8 cellular contexts compared by ENCODE assay signal in the genomic region with DNA sequence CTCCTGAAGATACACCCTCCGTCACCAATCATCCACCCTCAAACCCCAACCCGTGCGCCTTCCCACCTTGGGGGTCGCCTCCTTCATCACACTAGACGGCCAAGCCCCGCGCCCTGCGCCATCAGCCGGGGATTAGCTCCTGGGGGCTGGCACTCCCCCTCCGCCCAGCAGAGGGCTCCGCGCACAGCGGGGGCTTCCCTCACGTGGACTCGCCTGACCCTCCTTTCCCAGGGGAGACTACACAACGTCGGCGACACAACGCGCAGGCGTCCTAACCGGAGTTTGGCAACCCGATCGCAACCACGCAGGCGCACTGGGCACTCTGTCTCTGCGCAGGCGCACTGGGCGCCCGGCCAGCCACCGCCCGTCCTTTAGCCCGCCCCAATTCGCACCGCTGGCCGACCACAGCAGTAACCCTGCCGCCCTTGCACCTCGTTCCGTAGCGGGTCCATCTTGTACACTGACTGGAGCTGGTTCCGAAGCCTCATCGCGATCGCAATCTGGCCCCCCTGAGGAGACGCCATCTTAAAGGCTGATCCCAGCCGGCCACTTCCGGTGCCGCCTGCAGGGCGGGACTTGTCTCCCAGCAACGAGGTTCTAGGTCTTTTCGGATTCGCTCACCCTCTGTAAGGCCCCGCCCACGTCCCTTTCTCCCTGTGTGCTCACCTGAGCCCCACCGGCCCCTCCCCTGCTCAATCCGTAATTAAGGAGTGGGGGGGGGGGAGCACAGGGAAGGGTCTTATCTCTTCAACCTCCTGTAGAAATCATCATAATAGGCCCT. TPM values are rescaled to one million over a fixed set of nuclear protein-coding genes. Genes with fewer than 3 reads are reported as not detected.
DNase-seq lines count a peak whose midpoint lies in the region; ATAC-seq and TF ChIP-seq lines count a peak whose summit lies in the region.

Gene PCGF1, minus strand, starts transcription at position 551 of the 781 bp plus-strand sequence. Its CDS starts 27 bp downstream, at position 524.

- H3K27me3 Mint-ChIP-seq in activated naive CD4-positive, alpha-beta T cell treated with anti-CD3 and anti-CD28 coated beads, Interleukin-2, amount 50 U/mL, for 24 hours, result peaks cover 36% of the 10 kb centered on the region

- peaks cover 44% of the 10 kb centered on the region for H3K4me1 Mint-ChIP-seq in activated naive CD4-positive, alpha-beta T cell treated with anti-CD3 and anti-CD28 coated beads, Interleukin-2, amount 50 U/mL, for 24 hours

- peak within 1 kb of the TSS; percentile 97 for H3K27ac Mint-ChIP-seq in activated naive CD4-positive, alpha-beta T cell treated with anti-CD3 and anti-CD28 coated beads, Interleukin-2, amount 50 U/mL, for 24 hours

- DNase-seq in GM10266 (ENCODE audit: extremely low spot score) (peak; percentile 98), NCI-H1092 (lab: John Stamatoyannopoulos, UW) (peak; percentile 97), glomerular endothelial cell (ENCODE audit: extremely low read depth, low read depth, low spot score) (peak; percentile 83), omental fat pad (ENCODE audit: low spot score) (peak; percentile 99), thoracic aorta (ENCODE audit: low spot score) (peak; percentile 97)

- TF ChIP-seq CTCF in GM10266 (IDR thresholded peaks at IDR 0.05; ENCODE audit: control insufficient read depth, insufficient read depth, low read depth, missing control alignments) (peak; percentile 61), omental fat pad (IDR thresholded peaks at IDR 0.05) (no peak), thoracic aorta (IDR thresholded peaks at IDR 0.05) (peak; percentile 36)

- H3K36me3 Mint-ChIP-seq in activated naive CD4-positive, alpha-beta T cell treated with anti-CD3 and anti-CD28 coated beads, Interleukin-2, amount 50 U/mL, for 24 hours, result peaks cover 18% of the 10 kb centered on the region

- H3K27me3 ChIP-seq in thoracic aorta (replicated peaks; ENCODE audit: insufficient read depth), result peaks cover 9% of the 10 kb centered on the region

- H3K4me1 ChIP-seq in thoracic aorta (ENCODE audit: control insufficient read depth in 1 of 2, low read depth in 2 of 2), result peaks cover 11 to 35% of the 10 kb centered on the region in 2 donors

- H3K36me3 ChIP-seq in thoracic aorta, result peaks cover 16% of the 10 kb centered on the region

- peak within 1 kb of the TSS; percentile 94 for H3K4me3 Mint-ChIP-seq in activated naive CD4-positive, alpha-beta T cell treated with anti-CD3 and anti-CD28 coated beads, Interleukin-2, amount 50 U/mL, for 24 hours

- H3K27ac ChIP-seq in thoracic aorta, result peak within 1 kb of the TSS; percentile 99

- no peaks in the 10 kb centered on the region for H3K9me3 ChIP-seq in thoracic aorta

- no peaks in the 10 kb centered on the region for H3K9me3 Mint-ChIP-seq in activated naive CD4-positive, alpha-beta T cell treated with anti-CD3 and anti-CD28 coated beads, Interleukin-2, amount 50 U/mL, for 24 hours

- ATAC-seq in HG02588 (IDR thresholded peaks at IDR 0.05; ENCODE audit: unreplicated experiment) (peak; percentile 88), SK-N-SH treated with all-trans-retinoic acid at 6 μM for 48 hours (peak; percentile 93), omental fat pad (ENCODE audit: low FRiP score) (peak; percentile 92), thoracic aorta (ENCODE audit: insufficient number of reproducible peaks, low FRiP score, low read depth) (peak; percentile 99)

- H3K4me3 ChIP-seq in thoracic aorta, result peak within 1 kb of the TSS; percentile 98

TF ChIP-seq in SK-N-SH treated with all-trans-retinoic acid at 6 μM for 48 hours, 23 proteins besides CTCF, POLR2A, EP300 and RAD21:
- TF ChIP-seq TSHZ2 (CRISPR knock-in tag; IDR thresholded peaks at IDR 0.05), result no peak
- TF ChIP-seq TOX (CRISPR knock-in tag; IDR thresholded peaks at IDR 0.05; ENCODE audit: borderline replicate concordance), result no peak
- no peak for TF ChIP-seq ZFP3 (CRISPR knock-in tag; IDR thresholded peaks at IDR 0.05)
- TF ChIP-seq RARB (CRISPR knock-in tag; IDR thresholded peaks at IDR 0.05), result no peak
- no peak for TF ChIP-seq ESRRG (CRISPR knock-in tag; IDR thresholded peaks at IDR 0.05)
- TF ChIP-seq ZFP30 (CRISPR knock-in tag; IDR thresholded peaks at IDR 0.05), result no peak
- TF ChIP-seq TCF4 (CRISPR knock-in tag; IDR thresholded peaks at IDR 0.05; ENCODE audit: borderline replicate concordance), result no peak
- peak; percentile 92 for TF ChIP-seq ARNTL (CRISPR knock-in tag; IDR thresholded peaks at IDR 0.05; ENCODE audit: borderline replicate concordance, low read depth)
TF ChIP-seq in SK-N-SH treated with all-trans-retinoic acid at 6 μM for 48 hours: peak in this region for 1.

RNA-seq across cellular contexts. Expression of gene PCGF1, which starts in this region (rescaled TPM):
- total RNA-seq in glomerular endothelial cell (10.9 and 14.4 TPM in 2 replicates), omental fat pad (10 to 100 TPM; 11.6 to 20.2 (median 16.8) TPM), thoracic aorta (1 to 10 TPM; 7.8 to 8.0 TPM)

Comparison
In these comparisons a context has a peak if more than half of its experiments do, and no peak if none do; other contexts are left out.
1. Peak in every context shown above with its lines: DNase-seq, ATAC-seq, H3K4me3 ChIP-seq and H3K27ac ChIP-seq.
2. CTCF ChIP-seq: peak in GM10266 (single experiment) and thoracic aorta (single experiment); none in omental fat pad (0 of 3).